Comparison of ENCODE assay signal across 27 cellular contexts in genomic region chr2:225616372-225616771, GRCh38.
"Had no signal": no experiment of that assay in that cellular context is flagged by ENCODE, and none has a peak within 500 bp of the region (broad histone marks: within the 10 kb centered on the region; RNA-seq: fewer than 3 reads in every experiment).

No MANE protein-coding gene starts in this region.

- H3K27ac ChIP-seq: coronary artery, dorsolateral prefrontal cortex, epithelial cell of prostate, esophagus squamous epithelium, gastrocnemius medialis, heart right ventricle, left lung, lower lobe of right lung had no signal

- ATAC-seq: esophagus mucosa; gastrocnemius medialis; heart right ventricle; left cardiac atrium; left lung; left ventricle myocardium superior; lower lobe of right lung; naive thymus-derived CD4-positive, alpha-beta T cell had no signal

- H3K36me3 ChIP-seq: esophagus squamous epithelium, gastrocnemius medialis, heart right ventricle, left lung, lower lobe of right lung had no signal

- H3K4me3 ChIP-seq: coronary artery, dorsolateral prefrontal cortex, esophagus squamous epithelium, gastrocnemius medialis, heart right ventricle, left lung, lower lobe of right lung had no signal

- H3K27me3 ChIP-seq: dorsolateral prefrontal cortex, esophagus squamous epithelium, gastrocnemius medialis, heart right ventricle, left lung had no signal

- DNase-seq: dermis blood vessel endothelial cell; dorsolateral prefrontal cortex; effector CD4-positive, alpha-beta T cell; effector memory CD4-positive, alpha-beta T cell; erythroblast; esophagus squamous epithelium; foreskin fibroblast; foreskin melanocyte; gastrocnemius medialis; glutamatergic neuron; head of caudate nucleus; heart right ventricle; hippocampal formation; left cardiac atrium; left lung; left ventricle myocardium superior; lower lobe of right lung; mesendoderm; midbrain; naive thymus-derived CD4-positive, alpha-beta T cell had no signal

- H3K4me1 ChIP-seq: esophagus squamous epithelium, gastrocnemius medialis, heart right ventricle, left lung, lower lobe of right lung had no signal

- FAIRE-seq: colon, endothelial cell of umbilical vein, islet of Langerhans, keratinocyte had no signal

- H3K9me3 ChIP-seq: esophagus squamous epithelium, gastrocnemius medialis, heart right ventricle, left lung, lower lobe of right lung had no signal
